In the genomic region with DNA sequence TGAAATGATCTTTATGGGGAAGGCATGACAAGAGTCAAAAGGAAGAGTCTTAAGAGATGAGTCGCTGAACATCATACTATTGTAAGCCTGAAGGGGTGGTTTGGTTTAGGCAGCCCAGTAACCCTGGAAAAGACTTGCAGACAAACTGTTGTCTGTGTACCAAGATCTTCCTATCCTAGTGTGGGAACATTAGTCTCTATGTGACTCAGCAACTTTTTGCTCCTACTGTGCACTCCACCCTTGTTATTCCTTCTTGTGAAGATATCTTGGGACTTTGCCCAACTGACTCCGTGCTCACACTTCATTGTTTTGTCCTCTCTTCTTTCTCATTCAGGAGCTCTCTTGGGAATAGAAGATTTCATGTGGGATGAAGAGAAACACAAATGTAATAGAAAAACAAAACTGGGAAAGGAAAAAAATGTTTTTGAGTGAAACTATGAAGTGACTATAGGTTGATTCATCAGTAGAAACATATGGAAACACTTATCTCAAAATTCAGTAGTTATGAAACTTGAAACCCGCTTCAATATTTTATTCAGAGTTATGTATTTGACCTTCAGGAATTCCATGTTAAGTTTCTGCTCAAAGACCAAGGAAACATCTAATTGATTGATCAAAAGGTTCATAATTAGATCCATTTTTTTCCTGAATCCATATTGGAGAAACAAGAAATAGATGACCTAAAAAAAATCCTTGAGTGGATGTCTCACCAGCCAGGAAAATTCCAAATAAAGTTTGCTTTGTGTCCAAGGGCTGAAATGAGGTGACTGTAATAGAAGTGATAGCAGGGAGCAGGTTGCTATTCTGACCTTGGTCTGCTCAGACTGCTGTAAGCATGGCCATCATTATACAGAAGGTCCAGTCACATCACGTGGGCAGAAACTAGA, we compare ENCODE assay signal across 9 cellular contexts.
DNase-seq lines count a peak whose midpoint lies in the region; ATAC-seq, FAIRE-seq and TF ChIP-seq lines count a peak whose summit lies in the region.
"Had no signal": no experiment of that assay in that cellular context is flagged by ENCODE, and none has a peak within 500 bp of the region (broad histone marks: within the 10 kb centered on the region; RNA-seq: fewer than 3 reads in every experiment).

No MANE protein-coding gene starts in this region.

- peak; percentile 9 for FAIRE-seq in HTR-8/SVneo (lab: Jason Lieb, UNC)
- FAIRE-seq in K562 (lab: Jason Lieb, UNC), result peak; percentile 88

- H4K20me1 ChIP-seq in K562 (replicated peaks; ENCODE audit: control insufficient read depth, insufficient read depth, low read length), result no peaks in the 10 kb centered on the region

- no peak overlapping the region for H3K27ac Mint-ChIP-seq in effector memory CD8-positive, alpha-beta T cell

- H3K27me3 ChIP-seq in K562 (ENCODE audit: control insufficient read depth in 2 of 2, insufficient read depth in 2 of 2, low read length in 2 of 2), result no peaks in the 10 kb centered on the region

- H3K36me3 Mint-ChIP-seq in effector memory CD8-positive, alpha-beta T cell (ENCODE audit: insufficient read depth), result peaks cover 3% of the 10 kb centered on the region

- H3K4me1 ChIP-seq in K562 (replicated peaks in 1 of 2; ENCODE audit: control insufficient read depth in 2 of 2, insufficient read depth in 2 of 2, low read length in 2 of 2), result peaks cover 0 to 49% of the 10 kb centered on the region in 2 experiments; a peak in 3 of 5 replicates
- peaks cover 48% of the 10 kb centered on the region for H3K4me1 ChIP-seq in mesodermal cell (ENCODE audit: control insufficient read depth, insufficient read depth, low read length, poor library complexity, severe bottlenecking)

- H3K4me3 Mint-ChIP-seq in effector memory CD8-positive, alpha-beta T cell, result no peak overlapping the region

- no peak for TF ChIP-seq RAD21 in K562 (CRISPR knock-in tag; conservative IDR thresholded peaks at IDR 0.05 in 1 of 2, IDR thresholded peaks at IDR 0.05 in 1 of 2)

- in situ Hi-C loops in K562 (cut with MboI), result no loop called here
- in situ Hi-C loops in KBM-7 (cut with MboI; ENCODE audit: low pct_unique_long_range_greater_than_20kb, low sequenced_read_pairs), result no loop called here

- ATAC-seq in K562, result peak; percentile 89
- no peak for ATAC-seq in effector memory CD8-positive, alpha-beta T cell (replicated peaks)

- intact Hi-C loops in K562 (cut with micrococcal nuclease), result loop anchor here (5.0 kb wide), 1 partner anchor 64 kb away; no protein-coding TSS in a partner anchor

- DNase-seq in AG20443 (ENCODE audit: low spot score) (peak; percentile 80), HTR-8/SVneo (ENCODE audit: insufficient read length, low spot score) (no peak), K562 (ENCODE audit: extremely low read depth in 1 of 4, low spot score in 3 of 4) (peak; percentile 54 to 83 (median 60)), KBM-7 (no peak), KG1 (lab: John Stamatoyannopoulos, UW) (no peak), SK-N-DZ (ENCODE audit: low spot score) (no peak)
- DNase-seq in effector memory CD8-positive, alpha-beta T cell, result no peak
- DNase-seq: NCI-H82 had no signal

- TF ChIP-seq POLR2A in K562 (conservative IDR thresholded peaks at IDR 0.05), result no peak

- no peaks in the 10 kb centered on the region for H3K27me3 Mint-ChIP-seq in effector memory CD8-positive, alpha-beta T cell

- no peak overlapping the region for H3K4me3 ChIP-seq in K562
- no peak overlapping the region for H3K4me3 ChIP-seq in mesodermal cell (ENCODE audit: extremely low read depth, insufficient read depth, low read length, poor library complexity, severe bottlenecking)

- TF ChIP-seq EP300 in K562 (IDR thresholded peaks at IDR 0.05; ENCODE audit: low read length), result peak; percentile 58

- H3K4me1 Mint-ChIP-seq in effector memory CD8-positive, alpha-beta T cell (ENCODE audit: low read depth in 2 of 2), result peaks cover 11 to 17% of the 10 kb centered on the region in 2 donors

- POLR2A ChIA-PET in K562 (lab: Yijun Ruan, JAX), result interaction anchor here (0.5 to 2.0 kb wide), 4 partner anchors 10 to 67 kb away, joined by 3 to 9 read pairs (median 4); a partner anchor contains a TSS

- BruUV-seq in K562 (replicated peaks; lab: Mats Ljungman, UMichigan), result no TSS peak

- peak overlapping the region in 1 of 2 experiments; percentile 26; a peak in 2 of 4 replicates for H3K9ac ChIP-seq in K562 (ENCODE audit: insufficient read depth in 1 of 2, low read depth in 2 of 2, low read length in 2 of 2)

- H3K79me2 ChIP-seq in K562 (ENCODE audit: control insufficient read depth, insufficient read depth, low read length), result no peaks in the 10 kb centered on the region

- H3K9me3 ChIP-seq in K562 (replicated peaks; ENCODE audit: control insufficient read depth, insufficient read depth, low read depth, low read length), result no peaks in the 10 kb centered on the region
- H3K9me3 ChIP-seq in mesodermal cell (ENCODE audit: control insufficient read depth, low read length), result no peaks in the 10 kb centered on the region

- TF ChIP-seq CTCF in K562 (IDR thresholded peaks at IDR 0.05 in 2 of 3, conservative IDR thresholded peaks at IDR 0.05 in 1 of 3; ENCODE audit: insufficient read depth in 2 of 3, low read depth in 1 of 3, low read length in 3 of 3), result no peak

- 19% methylated on average over 4 of the region's 4 CpGs for WGBS in K562 (ENCODE audit: insufficient coverage, low coverage, missing lambda C conversion rate)
- WGBS in mesodermal cell (ENCODE audit: insufficient coverage in 2 of 2), 2 experiments, result 93 to 100% methylated on average over 2 to 3 of the region's 4 CpGs

- H3K4me2 ChIP-seq in K562 (ENCODE audit: insufficient read depth, low read length), result peak overlapping the region; percentile 50

- H3K27ac ChIP-seq in K562 (ENCODE audit: extremely low read depth, low read depth, low read length) (peak overlapping the region; percentile 61), mesodermal cell (ENCODE audit: low read depth, low read length, severe bottlenecking) (peak overlapping the region; percentile 71)

- CTCF ChIA-PET in K562 (lab: Yijun Ruan, JAX; ENCODE audit: low intra/inter-chr PET ratio), result no interaction called here

- H3K9me3 Mint-ChIP-seq in effector memory CD8-positive, alpha-beta T cell, result no peaks in the 10 kb centered on the region

- peak overlapping the region; percentile 71 for H2AFZ ChIP-seq in K562 (ENCODE audit: low read depth, low read length)

- no peaks in the 10 kb centered on the region for H3K9me1 ChIP-seq in K562 (ENCODE audit: control insufficient read depth, insufficient read depth, low read length)

- H3K36me3 ChIP-seq in K562 (ENCODE audit: control insufficient read depth, insufficient read depth, low read length) (no peaks in the 10 kb centered on the region), mesodermal cell (ENCODE audit: control insufficient read depth, insufficient read depth, low read length) (no peaks in the 10 kb centered on the region)

TF ChIP-seq in K562, 482 proteins besides CTCF, POLR2A, EP300 and RAD21 (continues in another document):
- TF ChIP-seq MTA1 (IDR thresholded peaks at IDR 0.05; ENCODE audit: borderline replicate concordance), result 0 out of 2 replicates have a peak, but pooled peaks have one; percentile 21
- peak; percentile 83 for TF ChIP-seq SMARCA4 (IDR thresholded peaks at IDR 0.05)
- TF ChIP-seq CREBBP (IDR thresholded peaks at IDR 0.05; ENCODE audit: low read depth, low read length), result no peak
- TF ChIP-seq ARID1B (IDR thresholded peaks at IDR 0.05), result peak; percentile 69
- peak; percentile 99 for TF ChIP-seq MAFG (tag; conservative IDR thresholded peaks at IDR 0.05)
- 0 out of 2 replicates have a peak, but pooled peaks have one; percentile 61 for TF ChIP-seq ZKSCAN8 (CRISPR knock-in tag; IDR thresholded peaks at IDR 0.05)
- no peak for TF ChIP-seq CBX1 (IDR thresholded peaks at IDR 0.05; ENCODE audit: low read depth)
- TF ChIP-seq, protein P1, sequence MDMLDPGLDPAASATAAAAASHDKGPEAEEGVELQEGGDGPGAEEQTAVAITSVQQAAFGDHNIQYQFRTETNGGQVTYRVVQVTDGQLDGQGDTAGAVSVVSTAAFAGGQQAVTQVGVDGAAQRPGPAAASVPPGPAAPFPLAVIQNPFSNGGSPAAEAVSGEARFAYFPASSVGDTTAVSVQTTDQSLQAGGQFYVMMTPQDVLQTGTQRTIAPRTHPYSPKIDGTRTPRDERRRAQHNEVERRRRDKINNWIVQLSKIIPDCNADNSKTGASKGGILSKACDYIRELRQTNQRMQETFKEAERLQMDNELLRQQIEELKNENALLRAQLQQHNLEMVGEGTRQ (CRISPR knock-in tag; IDR thresholded peaks at IDR 0.05), result 0 out of 2 replicates have a peak, but pooled peaks have one; percentile 8
- peak; percentile 86 for TF ChIP-seq BACH1 (tag; IDR thresholded peaks at IDR 0.05)
- TF ChIP-seq ARNT (IDR thresholded peaks at IDR 0.05), result peak in 1 of 2 experiments; percentile 23; a peak in 1 of 4 replicates
- TF ChIP-seq JUN (IDR thresholded peaks at IDR 0.05; ENCODE audit: borderline replicate concordance, low read depth, low read length), result peak; percentile 21; the same call in 1 of the 2 replicates
- TF ChIP-seq JUN (CRISPR knock-in tag; IDR thresholded peaks at IDR 0.05; ENCODE audit: borderline replicate concordance), result no peak
- peak in 1 of 2 experiments; percentile 50; a peak in 2 of 4 replicates for TF ChIP-seq HDAC1 (IDR thresholded peaks at IDR 0.05)
- no peak for TF ChIP-seq SMAD3 (CRISPR knock-in tag; conservative IDR thresholded peaks at IDR 0.05)
- TF ChIP-seq, protein P2, sequence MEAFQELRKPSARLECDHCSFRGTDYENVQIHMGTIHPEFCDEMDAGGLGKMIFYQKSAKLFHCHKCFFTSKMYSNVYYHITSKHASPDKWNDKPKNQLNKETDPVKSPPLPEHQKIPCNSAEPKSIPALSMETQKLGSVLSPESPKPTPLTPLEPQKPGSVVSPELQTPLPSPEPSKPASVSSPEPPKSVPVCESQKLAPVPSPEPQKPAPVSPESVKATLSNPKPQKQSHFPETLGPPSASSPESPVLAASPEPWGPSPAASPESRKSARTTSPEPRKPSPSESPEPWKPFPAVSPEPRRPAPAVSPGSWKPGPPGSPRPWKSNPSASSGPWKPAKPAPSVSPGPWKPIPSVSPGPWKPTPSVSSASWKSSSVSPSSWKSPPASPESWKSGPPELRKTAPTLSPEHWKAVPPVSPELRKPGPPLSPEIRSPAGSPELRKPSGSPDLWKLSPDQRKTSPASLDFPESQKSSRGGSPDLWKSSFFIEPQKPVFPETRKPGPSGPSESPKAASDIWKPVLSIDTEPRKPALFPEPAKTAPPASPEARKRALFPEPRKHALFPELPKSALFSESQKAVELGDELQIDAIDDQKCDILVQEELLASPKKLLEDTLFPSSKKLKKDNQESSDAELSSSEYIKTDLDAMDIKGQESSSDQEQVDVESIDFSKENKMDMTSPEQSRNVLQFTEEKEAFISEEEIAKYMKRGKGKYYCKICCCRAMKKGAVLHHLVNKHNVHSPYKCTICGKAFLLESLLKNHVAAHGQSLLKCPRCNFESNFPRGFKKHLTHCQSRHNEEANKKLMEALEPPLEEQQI (IDR thresholded peaks at IDR 0.05), result peak; percentile 64; the same call in 1 of the 2 replicates
- peak; percentile 96 for TF ChIP-seq NFE2L1 (tag; IDR thresholded peaks at IDR 0.05; ENCODE audit: borderline replicate concordance, low read depth)
- no peak for TF ChIP-seq NFXL1 (CRISPR knock-in tag; IDR thresholded peaks at IDR 0.05)
- 0 out of 2 replicates have a peak, but pooled peaks have one; percentile 5 for TF ChIP-seq CREM (IDR thresholded peaks at IDR 0.05; ENCODE audit: low read depth)

Comparison
In these comparisons a context has a peak if more than half of its experiments do, and no peak if none do; other contexts are left out.
1. DNase-seq: peak in AG20443 (single experiment) and K562 (4 of 4); none in HTR-8/SVneo (single experiment), KBM-7 (single experiment), KG1 (single experiment), SK-N-DZ (single experiment) and effector memory CD8-positive, alpha-beta T cell (0 of 3).